Comparison of ENCODE assay signal across 9 cellular contexts in the genomic region with DNA sequence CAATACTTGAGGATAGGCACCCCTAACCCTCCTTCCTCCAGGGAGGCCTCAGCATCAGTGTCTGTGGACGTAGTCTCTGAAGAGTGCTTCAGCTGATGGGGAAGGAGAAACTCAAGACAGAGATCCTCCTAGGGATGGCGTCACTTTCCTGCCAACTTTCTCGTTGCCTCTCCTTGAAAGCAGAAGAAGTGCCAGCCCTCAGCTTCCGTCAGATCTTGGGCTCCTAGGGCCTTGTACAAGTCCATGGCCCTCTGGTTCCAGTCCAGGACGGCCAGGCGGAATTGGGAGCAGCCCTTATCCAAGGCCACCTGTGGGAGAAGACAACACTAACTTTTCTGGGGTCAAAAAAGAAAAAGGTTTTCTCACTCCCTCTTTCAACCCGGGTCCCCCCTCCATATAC. TPM values are rescaled to one million over a fixed set of nuclear protein-coding genes. Genes with fewer than 3 reads are reported as not detected.
DNase-seq lines count a peak whose midpoint lies in the region; TF ChIP-seq lines count a peak whose summit lies in the region.
"Had no signal": no experiment of that assay in that cellular context is flagged by ENCODE, and none has a peak within 500 bp of the region (broad histone marks: within the 10 kb centered on the region; RNA-seq: fewer than 3 reads in every experiment).

No MANE protein-coding gene starts in this region.

- H3K27me3 ChIP-seq in AG04450 (ENCODE audit: control insufficient read depth, insufficient read depth, low read length) (no peaks in the 10 kb centered on the region), HUES64 (ENCODE audit: insufficient read depth, low read length) (no peaks in the 10 kb centered on the region), muscle layer of colon (ENCODE audit: control insufficient read depth in 1 of 2, insufficient read depth in 2 of 2, low read length in 2 of 2) (no peaks in the 10 kb centered on the region), thyroid gland (no peaks in the 10 kb centered on the region)

- POLR2A ChIA-PET in AG04450 (lab: Yijun Ruan, JAX): interaction anchor here (2.1 kb wide), 1 partner anchor 61 kb away, joined by 40 read pairs; a partner anchor contains a TSS

- no peak for TF ChIP-seq CTCF in AG04450 (IDR thresholded peaks at IDR 0.05; ENCODE audit: low read depth, low read length)
- no peak for TF ChIP-seq CTCF in thyroid gland (IDR thresholded peaks at IDR 0.05)

- H3K9ac ChIP-seq in HUES64 (ENCODE audit: low read depth, low read length): no peak overlapping the region
- H3K9ac ChIP-seq in muscle layer of colon (ENCODE audit: low read length): peak overlapping the region; percentile 87

- H3K9me3 ChIP-seq in AG04450 (ENCODE audit: control insufficient read depth, insufficient read depth, low read length): no peaks in the 10 kb centered on the region
- no peaks in the 10 kb centered on the region for H3K9me3 ChIP-seq in HUES64 (ENCODE audit: insufficient read depth, low read depth, low read length)
- H3K9me3 ChIP-seq in muscle layer of colon (ENCODE audit: low read length): no peaks in the 10 kb centered on the region
- no peaks in the 10 kb centered on the region for H3K9me3 ChIP-seq in thyroid gland

- no peaks in the 10 kb centered on the region for H3K4me1 ChIP-seq in HUES64 (ENCODE audit: insufficient read depth, low read length)
- H3K4me1 ChIP-seq in muscle layer of colon (ENCODE audit: insufficient read depth, low read length): peaks cover 10% of the 10 kb centered on the region
- H3K4me1 ChIP-seq in thyroid gland: peaks cover 5 to 12% of the 10 kb centered on the region in 2 donors

- peaks cover 5% of the 10 kb centered on the region; the same call in 1 of the 2 replicates for H3K36me3 ChIP-seq in HUES64 (ENCODE audit: insufficient read depth, low read length)
- H3K36me3 ChIP-seq in muscle layer of colon (ENCODE audit: insufficient read depth, low read length): peaks cover 7% of the 10 kb centered on the region
- no peaks in the 10 kb centered on the region for H3K36me3 ChIP-seq in thyroid gland

- TF ChIP-seq POLR2A in thyroid gland (IDR thresholded peaks at IDR 0.05): no peak

- CTCF ChIA-PET in AG04450 (lab: Charles Lee): interaction anchor here (1.2 to 1.8 kb wide), 3 partner anchors 37 to 62 kb away, joined by 3 to 17 read pairs (median 4); a partner anchor contains a TSS

- intact Hi-C loops in thyroid gland (cut with DNase I): no loop called here

- DNase-seq in AG04450 (ENCODE audit: low read depth, low spot score) (no peak), NCI-H1436 (lab: John Stamatoyannopoulos, UW) (no peak), foreskin melanocyte (no peak), thyroid gland (no peak), NCI-H748 treated with DMSO at 0.1 percent for 48 hours (lab: John Stamatoyannopoulos, UW) (no peak)
- DNase-seq: effector CD4-positive, alpha-beta T cell had no signal

- H3K27ac ChIP-seq in AG04450 (ENCODE audit: low read depth, low read length) (no peak overlapping the region), HUES64 (ENCODE audit: low read depth, low read length) (no peak overlapping the region), cingulate gyrus (ENCODE audit: low read depth, low read length) (peak overlapping the region; percentile 95), muscle layer of colon (ENCODE audit: low read depth, low read length) (no peak overlapping the region), thyroid gland (peak overlapping the region in 1 of 3 donors; percentile 95)

- H3K4me3 ChIP-seq in AG04450 (ENCODE audit: low read depth, low read length) (peak overlapping the region; percentile 86), HUES64 (ENCODE audit: low read length) (peak overlapping the region; percentile 71), muscle layer of colon (ENCODE audit: low read depth in 1 of 2, low read length in 2 of 2) (peak overlapping the region in 1 of 2 donors; percentile 80), thyroid gland (replicated peaks in 1 of 3) (no peak overlapping the region)

- 90% methylated on average over 7 of the region's 7 CpGs for WGBS in HUES64
- WGBS in thyroid gland, 2 donors: 86 to 88% methylated on average over 7 of the region's 7 CpGs

RNA-seq across cellular contexts. Expression of a gene that starts 1.3 kb away (rescaled TPM):
- polyA plus RNA-seq in AG04450 (2011; rRNA removed): 54.1 and 61.5 TPM in 2 replicates
- 12.3 and 12.5 TPM in 2 replicates for polyA minus RNA-seq in AG04450 (2011; rRNA and poly(A)+ RNA removed)
- 41.2 TPM for polyA plus RNA-seq in HUES64 (2013, experiment 1 of 2)
- 45.5 TPM for polyA plus RNA-seq in HUES64 (2013, experiment 2 of 2)
- total RNA-seq in thyroid gland: 10 to 100 TPM; 59.5 to 74.2 (median 61.9) TPM

RNA-seq across cellular contexts. Expression of a gene that starts 3.6 kb away (rescaled TPM):
- 0.35 and 0.50 TPM in 2 replicates for polyA plus RNA-seq in AG04450 (2011; rRNA removed)
- polyA minus RNA-seq in AG04450 (2011; rRNA and poly(A)+ RNA removed): 0.28 TPM in 1 of 2 replicates, not detected in the other
- 0.85 TPM for polyA plus RNA-seq in HUES64 (2013, experiment 1 of 2)
- polyA plus RNA-seq in HUES64 (2013, experiment 2 of 2): 1.1 TPM
- under 1 TPM in 1 of 4 donors, not detected in 3; 0.83 TPM for total RNA-seq in thyroid gland

RNA-seq across cellular contexts. Expression of a gene that starts 11.6 kb away (rescaled TPM):
- 24.6 and 29.4 TPM in 2 replicates for polyA plus RNA-seq in AG04450 (2011; rRNA removed)
- 53.5 and 70.1 TPM in 2 replicates for polyA minus RNA-seq in AG04450 (2011; rRNA and poly(A)+ RNA removed)
- polyA plus RNA-seq in HUES64 (2013, experiment 1 of 2): 23.7 TPM
- 24.3 TPM for polyA plus RNA-seq in HUES64 (2013, experiment 2 of 2)
- total RNA-seq in thyroid gland: 10 to 100 TPM; 27.6 to 37.5 (median 28.6) TPM

RNA-seq across cellular contexts. Expression of a gene that starts 24.4 kb away (rescaled TPM):
- 0.05 and 0.11 TPM in 2 replicates for polyA plus RNA-seq in AG04450 (2011; rRNA removed)
- polyA minus RNA-seq in AG04450 (2011; rRNA and poly(A)+ RNA removed): 0.32 TPM in 1 of 2 replicates, not detected in the other
- polyA plus RNA-seq in HUES64 (2013, experiment 1 of 2): 8.8 TPM
- 16.2 TPM for polyA plus RNA-seq in HUES64 (2013, experiment 2 of 2)
- total RNA-seq in thyroid gland: 1 to 10 TPM in 2 of 4 donors, under 1 TPM in 2; 0.40 to 1.7 (median 0.90) TPM

RNA-seq across cellular contexts. Expression of a gene that starts 36.4 kb away (rescaled TPM):
- 0.24 and 0.29 TPM in 2 replicates for polyA plus RNA-seq in AG04450 (2011; rRNA removed)
- polyA minus RNA-seq in AG04450 (2011; rRNA and poly(A)+ RNA removed): 0.17 TPM in 1 of 2 replicates, not detected in the other
- 3.0 TPM for polyA plus RNA-seq in HUES64 (2013, experiment 1 of 2)
- 2.2 TPM for polyA plus RNA-seq in HUES64 (2013, experiment 2 of 2)
- 1 to 10 TPM in 1 of 4 donors, under 1 TPM in 1, not detected in 2; 0.67 to 3.1 TPM for total RNA-seq in thyroid gland

Comparison
In these comparisons a context has a peak if more than half of its experiments do, and no peak if none do; other contexts are left out.
1. H3K4me3 ChIP-seq: peak in AG04450 (single experiment) and HUES64 (single experiment); none in thyroid gland (0 of 3).